In the genomic region with DNA sequence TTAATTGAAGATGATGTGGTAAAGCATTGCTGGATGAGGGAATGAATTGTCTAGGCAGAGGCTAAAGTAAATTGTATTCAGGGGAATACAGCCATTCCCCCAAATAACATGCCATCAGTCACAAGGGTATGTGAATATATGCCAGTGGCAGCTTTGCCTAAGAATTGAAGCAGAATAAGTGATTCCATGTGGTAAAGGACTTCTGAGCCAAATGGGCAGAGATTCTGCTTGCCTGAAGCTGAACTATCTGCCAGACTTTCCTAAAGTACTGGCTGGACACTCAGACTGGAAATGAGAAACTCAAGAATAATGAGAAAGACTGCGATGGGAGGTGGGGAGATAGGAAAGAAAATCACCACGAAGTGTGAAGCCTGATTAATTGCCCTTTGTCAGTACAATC, we compare ENCODE assay signal across 12 cellular contexts. TPM values are rescaled to one million over a fixed set of nuclear protein-coding genes. Genes with fewer than 3 reads are reported as not detected.
DNase-seq lines count a peak whose midpoint lies in the region; ATAC-seq, FAIRE-seq and TF ChIP-seq lines count a peak whose summit lies in the region.
"Had no signal": no experiment of that assay in that cellular context is flagged by ENCODE, and none has a peak within 500 bp of the region (broad histone marks: within the 10 kb centered on the region; RNA-seq: fewer than 3 reads in every experiment).

No MANE protein-coding gene starts in this region.

- DNase-seq in activated T-cell treated with anti-CD3 and anti-CD28 coated beads, Interleukin-2, amount 50 U/mL, for 72 hours: no peak
- DNase-seq in activated T-cell treated with anti-CD3 and anti-CD28 coated beads, Interleukin-2, amount 50 U/mL, for 1 hour: no peak
- DNase-seq in astrocyte (ENCODE audit: low read depth): peak; percentile 36
- DNase-seq in mesendoderm: no peak
- DNase-seq in tibial artery: no peak
- no peak for DNase-seq in SKM-1 (lab: John Stamatoyannopoulos, UW; ENCODE audit: unreplicated experiment)
- DNase-seq in NCI-H510A (lab: John Stamatoyannopoulos, UW): no peak
- DNase-seq: foreskin melanocyte, naive B cell, NCI-H2171 had no signal

- intact Hi-C loops in tibial artery (cut with DNase I; ENCODE audit: low total_unique reads): no loop called here

- H4K8ac ChIP-seq in mesendoderm (ENCODE audit: low read depth, low read length): no peak overlapping the region

- no peak overlapping the region for H4K5ac ChIP-seq in mesendoderm (ENCODE audit: low read length)

- no peak overlapping the region for H3K4ac ChIP-seq in mesendoderm (ENCODE audit: low read depth, low read length)

- peaks cover 3 to 14% of the 10 kb centered on the region in 2 donors for H3K36me3 Mint-ChIP-seq in activated T-cell treated with anti-CD3 and anti-CD28 coated beads, Interleukin-2, amount 50 U/mL, for 72 hours (ENCODE audit: insufficient read depth in 2 of 2)
- H3K36me3 Mint-ChIP-seq in astrocyte (ENCODE audit: low read depth, unreplicated experiment): peaks cover 4% of the 10 kb centered on the region

- peaks cover 72% of the 10 kb centered on the region for H3K4me1 Mint-ChIP-seq in activated T-cell treated with anti-CD3 and anti-CD28 coated beads, Interleukin-2, amount 50 U/mL, for 72 hours (ENCODE audit: low read depth)
- H3K4me1 Mint-ChIP-seq in astrocyte (ENCODE audit: low read depth, unreplicated experiment): peaks cover 16% of the 10 kb centered on the region

- H2BK15ac ChIP-seq in mesendoderm (replicated peaks; ENCODE audit: low read depth): no peak overlapping the region

- peaks cover 5% of the 10 kb centered on the region for H3K36me3 ChIP-seq in astrocyte (ENCODE audit: insufficient read depth, low read length)
- no peaks in the 10 kb centered on the region for H3K36me3 ChIP-seq in mesendoderm (ENCODE audit: control insufficient read depth, insufficient read depth, low read length)
- H3K36me3 ChIP-seq in tibial artery: peaks cover 0 to 4% (median 4%) of the 10 kb centered on the region in 3 donors

- H3K27ac ChIP-seq in astrocyte (ENCODE audit: low read depth, low read length) (no peak overlapping the region), mesendoderm (ENCODE audit: low read depth, low read length) (no peak overlapping the region), tibial artery (peak overlapping the region; percentile 96 to 99)

- H3K56ac ChIP-seq in mesendoderm (ENCODE audit: low read length): peak overlapping the region; percentile 18

- no peak overlapping the region for H3K9ac ChIP-seq in astrocyte (ENCODE audit: low read length)
- H3K9ac ChIP-seq in mesendoderm (ENCODE audit: low read length): peak overlapping the region; percentile 13

- H3K4me3 ChIP-seq in astrocyte (ENCODE audit: insufficient read depth, low read depth, low read length): peak overlapping the region; percentile 78
- no peak overlapping the region for H3K4me3 ChIP-seq in mesendoderm (ENCODE audit: low read length)
- H3K4me3 ChIP-seq in tibial artery: peak overlapping the region in 1 of 2 donors; percentile 79

- H3K4me3 Mint-ChIP-seq in activated T-cell treated with anti-CD3 and anti-CD28 coated beads, Interleukin-2, amount 50 U/mL, for 72 hours: peak overlapping the region; percentile 84 to 96
- peak overlapping the region; percentile 92 for H3K4me3 Mint-ChIP-seq in astrocyte (ENCODE audit: unreplicated experiment)
- H3K4me3 Mint-ChIP-seq: CD14-positive monocyte had no signal

- no peaks in the 10 kb centered on the region for H3K27me3 Mint-ChIP-seq in activated T-cell treated with anti-CD3 and anti-CD28 coated beads, Interleukin-2, amount 50 U/mL, for 72 hours (ENCODE audit: low read depth)
- H3K27me3 Mint-ChIP-seq in astrocyte (ENCODE audit: low read depth, unreplicated experiment): no peaks in the 10 kb centered on the region
- H3K27me3 Mint-ChIP-seq: naive B cell had no signal

- no CpG with 5 or more reads among the region's 2 CpGs for WGBS in mesendoderm (ENCODE audit: extremely low coverage, insufficient coverage, low lambda C conversion rate)

- no peak for TF ChIP-seq CTCF in astrocyte (IDR thresholded peaks at IDR 0.05; ENCODE audit: insufficient read depth, low read depth, low read length)
- no peak for TF ChIP-seq CTCF in tibial artery (IDR thresholded peaks at IDR 0.05)

- ATAC-seq in activated T-cell treated with anti-CD3 and anti-CD28 coated beads, Interleukin-2, amount 50 U/mL, for 72 hours (replicated peaks in 1 of 2): no peak
- ATAC-seq in HG02610 (IDR thresholded peaks at IDR 0.05; ENCODE audit: unreplicated experiment): no peak

- H4K20me1 ChIP-seq in astrocyte (ENCODE audit: insufficient read depth, low read length): peaks cover 37% of the 10 kb centered on the region

- peaks cover 68% of the 10 kb centered on the region for H3K79me2 ChIP-seq in astrocyte (ENCODE audit: insufficient read depth, low read length)
- no peaks in the 10 kb centered on the region for H3K79me2 ChIP-seq in mesendoderm (ENCODE audit: control insufficient read depth, insufficient read depth, low read length)

- peak overlapping the region; percentile 11 for H3K27ac Mint-ChIP-seq in activated T-cell treated with anti-CD3 and anti-CD28 coated beads, Interleukin-2, amount 50 U/mL, for 72 hours
- H3K27ac Mint-ChIP-seq in astrocyte (ENCODE audit: unreplicated experiment): no peak overlapping the region
- H3K27ac Mint-ChIP-seq: CD14-positive monocyte had no signal

- no peak overlapping the region for H2AK5ac ChIP-seq in mesendoderm (ENCODE audit: low read length)

- no peaks in the 10 kb centered on the region for H3K9me3 Mint-ChIP-seq in activated T-cell treated with anti-CD3 and anti-CD28 coated beads, Interleukin-2, amount 50 U/mL, for 72 hours
- H3K9me3 Mint-ChIP-seq in astrocyte (ENCODE audit: unreplicated experiment): peaks cover 2% of the 10 kb centered on the region
- H3K9me3 Mint-ChIP-seq: CD14-positive monocyte, naive B cell had no signal

- H3K4me2 ChIP-seq in astrocyte (ENCODE audit: low read length) (peak overlapping the region; percentile 92), mesendoderm (ENCODE audit: low read length) (peak overlapping the region; percentile 8)

- no peaks in the 10 kb centered on the region for H3K27me3 ChIP-seq in astrocyte (ENCODE audit: insufficient read depth, low read length)
- peaks cover 3% of the 10 kb centered on the region for H3K27me3 ChIP-seq in mesendoderm (ENCODE audit: insufficient read depth, low read length, poor library complexity)
- H3K27me3 ChIP-seq in tibial artery: no peaks in the 10 kb centered on the region

- no peak overlapping the region for H2BK5ac ChIP-seq in mesendoderm (ENCODE audit: low read length)

- no peaks in the 10 kb centered on the region for H3K9me3 ChIP-seq in astrocyte (ENCODE audit: insufficient read depth, low read depth, low read length)
- no peaks in the 10 kb centered on the region for H3K9me3 ChIP-seq in tibial artery

- peaks cover 1% of the 10 kb centered on the region for H3K79me1 ChIP-seq in mesendoderm (ENCODE audit: low read length)

- FAIRE-seq in astrocyte (lab: Jason Lieb, UNC): no peak

- no peak overlapping the region for H3K18ac ChIP-seq in mesendoderm (ENCODE audit: low read length)

- no peak overlapping the region for H2BK120ac ChIP-seq in mesendoderm (ENCODE audit: low read depth, low read length)

- H3K4me1 ChIP-seq in astrocyte (ENCODE audit: insufficient read depth, low read length): peaks cover 12% of the 10 kb centered on the region
- peaks cover 15% of the 10 kb centered on the region for H3K4me1 ChIP-seq in mesendoderm (ENCODE audit: control insufficient read depth, low read depth, low read length)
- H3K4me1 ChIP-seq in tibial artery: peaks cover 0 to 79% (median 54%) of the 10 kb centered on the region in 4 donors

- H2AFZ ChIP-seq in astrocyte (ENCODE audit: low read depth, low read length): no peak overlapping the region

- no peak overlapping the region for H3K23ac ChIP-seq in mesendoderm (ENCODE audit: low read length)

RNA-seq across cellular contexts. Expression of a gene that starts 2.4 kb away (rescaled TPM):
- total RNA-seq in activated T-cell treated with anti-CD3 and anti-CD28 coated beads, Interleukin-2, amount 50 U/mL, for 72 hours: 10 to 100 TPM; 36.9 to 39.5 TPM
- 35.4 and 37.2 TPM in 2 replicates for total RNA-seq in astrocyte
- polyA plus RNA-seq in mesendoderm (2013, experiment 1 of 2): 2.8 TPM
- polyA plus RNA-seq in mesendoderm (2013, experiment 2 of 2): 2.7 TPM

RNA-seq across cellular contexts. Expression of a gene that starts 8.9 kb away (rescaled TPM):
- total RNA-seq in activated T-cell treated with anti-CD3 and anti-CD28 coated beads, Interleukin-2, amount 50 U/mL, for 72 hours: 1 to 10 TPM; 2.6 to 3.6 TPM
- total RNA-seq in astrocyte: 5.8 and 6.3 TPM in 2 replicates
- polyA plus RNA-seq in mesendoderm (2013, experiment 1 of 2): 0.11 TPM
- polyA plus RNA-seq in mesendoderm (2013, experiment 2 of 2): 0.13 TPM
- polyA plus RNA-seq: CD14-positive monocyte had no signal

RNA-seq across cellular contexts. Expression of a gene that starts 9.1 kb away (rescaled TPM):
- 10 to 100 TPM; 32.5 to 36.1 TPM for total RNA-seq in activated T-cell treated with anti-CD3 and anti-CD28 coated beads, Interleukin-2, amount 50 U/mL, for 72 hours
- total RNA-seq in astrocyte: 19.2 and 20.5 TPM in 2 replicates
- 2.9 TPM for polyA plus RNA-seq in mesendoderm (2013, experiment 1 of 2)
- 3.3 TPM for polyA plus RNA-seq in mesendoderm (2013, experiment 2 of 2)

RNA-seq across cellular contexts. Expression of a gene that starts 28.2 kb away (rescaled TPM):
- 100 to 1,000 TPM; 238 to 244 TPM for total RNA-seq in activated T-cell treated with anti-CD3 and anti-CD28 coated beads, Interleukin-2, amount 50 U/mL, for 72 hours
- 157 and 177 TPM in 2 replicates for total RNA-seq in astrocyte
- polyA plus RNA-seq in mesendoderm (2013, experiment 1 of 2): 413 TPM
- polyA plus RNA-seq in mesendoderm (2013, experiment 2 of 2): 408 TPM

RNA-seq across cellular contexts. Expression of a gene that starts 36.9 kb away (rescaled TPM):
- total RNA-seq in activated T-cell treated with anti-CD3 and anti-CD28 coated beads, Interleukin-2, amount 50 U/mL, for 72 hours: 10 to 100 TPM; 39.8 to 44.0 TPM
- total RNA-seq in astrocyte: 19.9 and 20.7 TPM in 2 replicates
- polyA plus RNA-seq in mesendoderm (2013, experiment 1 of 2): 6.8 TPM
- 6.1 TPM for polyA plus RNA-seq in mesendoderm (2013, experiment 2 of 2)

Comparison
In these comparisons a context has a peak if more than half of its experiments do, and no peak if none do; other contexts are left out.
1. H3K27ac ChIP-seq: peak in tibial artery (2 of 2); none in astrocyte (single experiment) and mesendoderm (single experiment).